ENCODE assay signal across 8 cellular contexts in genomic region chr1:52553372-52554266, GRCh38. TPM values are rescaled to one million over a fixed set of nuclear protein-coding genes. Genes with fewer than 3 reads are reported as not detected.
DNase-seq lines count a peak whose midpoint lies in the region; ATAC-seq, FAIRE-seq and TF ChIP-seq lines count a peak whose summit lies in the region.

No MANE protein-coding gene starts in this region.

- peak; percentile 60 for TF ChIP-seq POLR2A in A549 (IDR thresholded peaks at IDR 0.05; ENCODE audit: low read length)

- peak overlapping the region; percentile 95 to 97 for H3K27ac ChIP-seq in A549
- peak overlapping the region; percentile 77 for H3K27ac ChIP-seq in cingulate gyrus (ENCODE audit: low read depth, low read length)

- 33% methylated on average over 7 of the region's 66 CpGs for WGBS in A549 (ENCODE audit: missing lambda C conversion rate)

- FAIRE-seq in A549 (lab: Jason Lieb, UNC), result no peak

- peaks cover 46% of the 10 kb centered on the region; the same call in 2 of the 3 replicates for H3K4me1 ChIP-seq in A549

- no peak for TF ChIP-seq CTCF in A549 (IDR thresholded peaks at IDR 0.05)

- TF ChIP-seq RAD21 in A549 (conservative IDR thresholded peaks at IDR 0.05 in 1 of 2, IDR thresholded peaks at IDR 0.05 in 1 of 2), result no peak

- CTCF ChIA-PET in A549 (lab: Yijun Ruan, JAX), result interaction anchor here (0.6 to 1.2 kb wide), 3 partner anchors 99 to 133 kb away, joined by 3 to 5 read pairs (median 3); no protein-coding TSS in a partner anchor

- TF ChIP-seq EP300 in A549 (IDR thresholded peaks at IDR 0.05), result no peak

- no peaks in the 10 kb centered on the region for H3K9me3 ChIP-seq in A549

- peak; percentile 48 to 84 for DNase-seq in A549 (ENCODE audit: low read depth in 1 of 2, low spot score in 1 of 2)
- peak; percentile 81 for DNase-seq in NCI-H345 (lab: John Stamatoyannopoulos, UW)
- DNase-seq in activated CD4-positive, alpha-beta T cell treated with anti-CD3 and anti-CD28 coated beads for 48 hours, result peak; percentile 94
- DNase-seq in left lobe of liver (ENCODE audit: low spot score), result peak; percentile 78
- peak; percentile 84 for DNase-seq in stimulated activated CD4-positive, alpha-beta T cell treated with anti-CD3 and anti-CD28 coated beads, Interleukin-1b, Interleukin-23, amount 100 ng/mL, for 4 hours (ENCODE audit: low read depth in 2 of 2)

- H3K4me2 ChIP-seq in A549, result peak overlapping the region; percentile 90

- ATAC-seq in A549 (peak; percentile 91), GM18520 (IDR thresholded peaks at IDR 0.05; ENCODE audit: unreplicated experiment) (peak; percentile 44), HG03097 (IDR thresholded peaks at IDR 0.05; ENCODE audit: low FRiP score, unreplicated experiment) (peak; percentile 47), left lobe of liver (peak; percentile 78)

- H3K4me3 ChIP-seq in A549, result peak overlapping the region; percentile 77

- POLR2A ChIA-PET in A549 (lab: Yijun Ruan, JAX), result interaction anchor here (0.6 to 3.0 kb wide), 12 partner anchors 14 to 520 kb away, joined by 3 to 12 read pairs (median 4); partner anchors contain the start of genes ORC1 and PRPF38A

TF ChIP-seq in A549, 52 proteins besides CTCF, POLR2A, EP300 and RAD21:
- TF ChIP-seq, protein P1, sequence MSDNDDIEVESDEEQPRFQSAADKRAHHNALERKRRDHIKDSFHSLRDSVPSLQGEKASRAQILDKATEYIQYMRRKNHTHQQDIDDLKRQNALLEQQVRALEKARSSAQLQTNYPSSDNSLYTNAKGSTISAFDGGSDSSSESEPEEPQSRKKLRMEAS (IDR thresholded peaks at IDR 0.05), result peak; percentile 55; the same call in 1 of the 2 replicates
- TF ChIP-seq HEYL (CRISPR knock-in tag; IDR thresholded peaks at IDR 0.05), result no peak
- TF ChIP-seq BCL3 (IDR thresholded peaks at IDR 0.05), result peak; percentile 60; the same call in 2 of the 3 replicates
- TF ChIP-seq CHD2 (IDR thresholded peaks at IDR 0.05; ENCODE audit: low read length, partially characterized antibody), result peak; percentile 79
- TF ChIP-seq JUN (IDR thresholded peaks at IDR 0.05), result peak in 1 of 2 experiments; percentile 43; a peak in 1 of 5 replicates
- TF ChIP-seq CHD4 (IDR thresholded peaks at IDR 0.05; ENCODE audit: borderline replicate concordance), result no peak
- TF ChIP-seq REST (IDR thresholded peaks at IDR 0.05), result peak; percentile 76
- TF ChIP-seq PHF8 (IDR thresholded peaks at IDR 0.05; ENCODE audit: borderline replicate concordance, low read depth), result peak; percentile 80; the same call in 1 of the 2 replicates

RNA-seq across cellular contexts. Expression of gene TUT4, which starts 0.7 kb away (rescaled TPM):
- polyA plus RNA-seq in A549 (2011; rRNA removed), result 32.2 and 34.1 TPM in 2 replicates
- polyA plus RNA-seq in A549 (2012; cell fraction: cytosol; rRNA removed), result 22.1 and 23.4 TPM in 2 replicates
- polyA plus RNA-seq in A549 (2012; cell fraction: nucleus; rRNA removed), result 52.8 and 55.3 TPM in 2 replicates
- 25.3 to 28.0 TPM (median 26.2 TPM) in 3 replicates for polyA plus RNA-seq in A549 (2017; fragmentation: RNase III; extraction: RNeasy Plus Mini Kit Qiagen cat#74134 plus additional on column Dnase treatment)
- polyA minus RNA-seq in A549 (2011; rRNA and poly(A)+ RNA removed), result 20.3 and 21.4 TPM in 2 replicates
- 22.5 TPM for total RNA-seq in left lobe of liver

RNA-seq across cellular contexts. Expression of gene GPX7, which starts 48.6 kb away (rescaled TPM):
- polyA plus RNA-seq in A549 (2011; rRNA removed), result not detected in 2 replicates
- polyA plus RNA-seq in A549 (2012; cell fraction: cytosol; rRNA removed), result 0.03 TPM in 1 of 2 replicates, not detected in the other
- not detected in 2 replicates for polyA plus RNA-seq in A549 (2012; cell fraction: nucleus; rRNA removed)
- not detected in 3 replicates for polyA plus RNA-seq in A549 (2017; fragmentation: RNase III; extraction: RNeasy Plus Mini Kit Qiagen cat#74134 plus additional on column Dnase treatment)
- not detected in 2 replicates for polyA minus RNA-seq in A549 (2011; rRNA and poly(A)+ RNA removed)
- 2.1 TPM for total RNA-seq in left lobe of liver

Comparison
In these comparisons a context has a peak if more than half of its experiments do, and no peak if none do; other contexts are left out.
1. Peak in every context shown above with its lines: DNase-seq, ATAC-seq, H3K4me3 ChIP-seq and H3K27ac ChIP-seq.